In the genomic region with DNA sequence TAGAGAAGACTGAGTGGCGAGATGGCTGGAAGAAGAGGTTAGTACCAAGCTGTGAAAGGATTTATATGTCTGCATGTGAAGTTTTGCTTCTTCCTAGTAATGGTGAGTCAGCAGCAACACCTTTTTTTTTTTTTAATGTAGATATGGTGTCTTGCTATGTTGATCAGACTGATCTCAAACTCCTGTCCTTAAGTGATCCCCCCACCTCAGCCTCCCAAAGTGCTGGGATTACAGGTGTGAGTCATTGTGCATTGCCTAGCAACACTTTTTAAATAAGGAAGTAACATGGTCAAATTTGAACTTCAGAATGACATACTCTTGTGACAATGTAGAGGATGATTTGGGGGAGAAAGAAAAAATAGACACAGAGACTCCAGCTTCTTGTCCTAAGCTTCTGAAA, we compare ENCODE assay signal across 1 cellular context.
TF ChIP-seq lines count a peak whose summit lies in the region.

No MANE protein-coding gene starts in this region.

TF ChIP-seq in K562, 482 proteins besides CTCF, POLR2A, EP300 and RAD21 (continued from another document and continues in another):
- no peak for TF ChIP-seq ATF1 (CRISPR knock-in tag; IDR thresholded peaks at IDR 0.05)
- no peak for TF ChIP-seq ATF1 (tag; IDR thresholded peaks at IDR 0.05)
- TF ChIP-seq MCM3 (IDR thresholded peaks at IDR 0.05), result no peak
- TF ChIP-seq, protein P1, sequence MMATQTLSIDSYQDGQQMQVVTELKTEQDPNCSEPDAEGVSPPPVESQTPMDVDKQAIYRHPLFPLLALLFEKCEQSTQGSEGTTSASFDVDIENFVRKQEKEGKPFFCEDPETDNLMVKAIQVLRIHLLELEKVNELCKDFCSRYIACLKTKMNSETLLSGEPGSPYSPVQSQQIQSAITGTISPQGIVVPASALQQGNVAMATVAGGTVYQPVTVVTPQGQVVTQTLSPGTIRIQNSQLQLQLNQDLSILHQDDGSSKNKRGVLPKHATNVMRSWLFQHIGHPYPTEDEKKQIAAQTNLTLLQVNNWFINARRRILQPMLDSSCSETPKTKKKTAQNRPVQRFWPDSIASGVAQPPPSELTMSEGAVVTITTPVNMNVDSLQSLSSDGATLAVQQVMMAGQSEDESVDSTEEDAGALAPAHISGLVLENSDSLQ (IDR thresholded peaks at IDR 0.05), result no peak
- no peak for TF ChIP-seq ZNF140 (CRISPR knock-in tag; IDR thresholded peaks at IDR 0.05)
- TF ChIP-seq PHB (CRISPR knock-in tag; IDR thresholded peaks at IDR 0.05), result no peak
- no peak for TF ChIP-seq TBP (optimal IDR thresholded peaks at IDR 0.05; ENCODE audit: low read depth, low read length)
- no peak for TF ChIP-seq PYGO2 (tag; IDR thresholded peaks at IDR 0.05)
- TF ChIP-seq ZNF263 (CRISPR knock-in tag; IDR thresholded peaks at IDR 0.05; ENCODE audit: borderline replicate concordance), result no peak
- TF ChIP-seq THRA (IDR thresholded peaks at IDR 0.05), result 0 out of 2 replicates have a peak, but pooled peaks have one; percentile 40
- no peak; a peak in 1 of 4 replicates for TF ChIP-seq FOXK2 (conservative IDR thresholded peaks at IDR 0.05 in 1 of 2, IDR thresholded peaks at IDR 0.05 in 1 of 2; ENCODE audit: low read depth in 2 of 2)
- no peak for TF ChIP-seq ARID3B (CRISPR knock-in tag; IDR thresholded peaks at IDR 0.05; ENCODE audit: borderline replicate concordance)
- no peak for TF ChIP-seq SOX6 (IDR thresholded peaks at IDR 0.05)
- TF ChIP-seq CBX3 (IDR thresholded peaks at IDR 0.05; ENCODE audit: borderline replicate concordance in 1 of 2, low read length in 2 of 2), result no peak
- TF ChIP-seq ZNF592 (IDR thresholded peaks at IDR 0.05), result no peak
- TF ChIP-seq, protein P2, sequence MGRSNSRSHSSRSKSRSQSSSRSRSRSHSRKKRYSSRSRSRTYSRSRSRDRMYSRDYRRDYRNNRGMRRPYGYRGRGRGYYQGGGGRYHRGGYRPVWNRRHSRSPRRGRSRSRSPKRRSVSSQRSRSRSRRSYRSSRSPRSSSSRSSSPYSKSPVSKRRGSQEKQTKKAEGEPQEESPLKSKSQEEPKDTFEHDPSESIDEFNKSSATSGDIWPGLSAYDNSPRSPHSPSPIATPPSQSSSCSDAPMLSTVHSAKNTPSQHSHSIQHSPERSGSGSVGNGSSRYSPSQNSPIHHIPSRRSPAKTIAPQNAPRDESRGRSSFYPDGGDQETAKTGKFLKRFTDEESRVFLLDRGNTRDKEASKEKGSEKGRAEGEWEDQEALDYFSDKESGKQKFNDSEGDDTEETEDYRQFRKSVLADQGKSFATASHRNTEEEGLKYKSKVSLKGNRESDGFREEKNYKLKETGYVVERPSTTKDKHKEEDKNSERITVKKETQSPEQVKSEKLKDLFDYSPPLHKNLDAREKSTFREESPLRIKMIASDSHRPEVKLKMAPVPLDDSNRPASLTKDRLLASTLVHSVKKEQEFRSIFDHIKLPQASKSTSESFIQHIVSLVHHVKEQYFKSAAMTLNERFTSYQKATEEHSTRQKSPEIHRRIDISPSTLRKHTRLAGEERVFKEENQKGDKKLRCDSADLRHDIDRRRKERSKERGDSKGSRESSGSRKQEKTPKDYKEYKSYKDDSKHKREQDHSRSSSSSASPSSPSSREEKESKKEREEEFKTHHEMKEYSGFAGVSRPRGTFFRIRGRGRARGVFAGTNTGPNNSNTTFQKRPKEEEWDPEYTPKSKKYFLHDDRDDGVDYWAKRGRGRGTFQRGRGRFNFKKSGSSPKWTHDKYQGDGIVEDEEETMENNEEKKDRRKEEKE (IDR thresholded peaks at IDR 0.05; ENCODE audit: borderline replicate concordance in 1 of 2, control insufficient read depth in 1 of 2, low read depth in 2 of 2, low read length in 1 of 2), result no peak
- TF ChIP-seq RHOXF2B (CRISPR knock-in tag; conservative IDR thresholded peaks at IDR 0.05), result no peak
- no peak for TF ChIP-seq CEBPG (CRISPR knock-in tag; IDR thresholded peaks at IDR 0.05)
- TF ChIP-seq CEBPG (tag; conservative IDR thresholded peaks at IDR 0.05 in 1 of 2, IDR thresholded peaks at IDR 0.05 in 1 of 2), result no peak
- TF ChIP-seq JUN (IDR thresholded peaks at IDR 0.05; ENCODE audit: borderline replicate concordance, low read depth, low read length), result peak; percentile 72
- no peak for TF ChIP-seq JUN (CRISPR knock-in tag; IDR thresholded peaks at IDR 0.05; ENCODE audit: borderline replicate concordance)
- no peak for TF ChIP-seq TAF9B (IDR thresholded peaks at IDR 0.05; ENCODE audit: partially characterized antibody)
- no peak for TF ChIP-seq DDX20 (tag; IDR thresholded peaks at IDR 0.05; ENCODE audit: low read depth)
- TF ChIP-seq CBX1 (IDR thresholded peaks at IDR 0.05; ENCODE audit: low read depth), result no peak
- TF ChIP-seq, protein P3, sequence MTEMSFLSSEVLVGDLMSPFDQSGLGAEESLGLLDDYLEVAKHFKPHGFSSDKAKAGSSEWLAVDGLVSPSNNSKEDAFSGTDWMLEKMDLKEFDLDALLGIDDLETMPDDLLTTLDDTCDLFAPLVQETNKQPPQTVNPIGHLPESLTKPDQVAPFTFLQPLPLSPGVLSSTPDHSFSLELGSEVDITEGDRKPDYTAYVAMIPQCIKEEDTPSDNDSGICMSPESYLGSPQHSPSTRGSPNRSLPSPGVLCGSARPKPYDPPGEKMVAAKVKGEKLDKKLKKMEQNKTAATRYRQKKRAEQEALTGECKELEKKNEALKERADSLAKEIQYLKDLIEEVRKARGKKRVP (CRISPR knock-in tag; IDR thresholded peaks at IDR 0.05), result no peak
- no peak for TF ChIP-seq ZNF561 (CRISPR knock-in tag; conservative IDR thresholded peaks at IDR 0.05)
- no peak for TF ChIP-seq RUNX1 (IDR thresholded peaks at IDR 0.05; ENCODE audit: low read depth)
- TF ChIP-seq CREM (IDR thresholded peaks at IDR 0.05; ENCODE audit: low read depth), result no peak
- TF ChIP-seq HOXB6 (CRISPR knock-in tag; IDR thresholded peaks at IDR 0.05; ENCODE audit: borderline replicate concordance), result no peak
- no peak for TF ChIP-seq ZNF232 (CRISPR knock-in tag; IDR thresholded peaks at IDR 0.05)
- no peak for TF ChIP-seq E4F1 (CRISPR knock-in tag; IDR thresholded peaks at IDR 0.05; ENCODE audit: borderline replicate concordance)
- TF ChIP-seq ZNF586 (CRISPR knock-in tag; conservative IDR thresholded peaks at IDR 0.05), result no peak
- TF ChIP-seq MAFK (IDR thresholded peaks at IDR 0.05; ENCODE audit: low read length), result peak; percentile 67
- no peak for TF ChIP-seq ZFX (CRISPR knock-in tag; IDR thresholded peaks at IDR 0.05)
- TF ChIP-seq ZNF239 (CRISPR knock-in tag; IDR thresholded peaks at IDR 0.05), result no peak
- TF ChIP-seq, protein P4, sequence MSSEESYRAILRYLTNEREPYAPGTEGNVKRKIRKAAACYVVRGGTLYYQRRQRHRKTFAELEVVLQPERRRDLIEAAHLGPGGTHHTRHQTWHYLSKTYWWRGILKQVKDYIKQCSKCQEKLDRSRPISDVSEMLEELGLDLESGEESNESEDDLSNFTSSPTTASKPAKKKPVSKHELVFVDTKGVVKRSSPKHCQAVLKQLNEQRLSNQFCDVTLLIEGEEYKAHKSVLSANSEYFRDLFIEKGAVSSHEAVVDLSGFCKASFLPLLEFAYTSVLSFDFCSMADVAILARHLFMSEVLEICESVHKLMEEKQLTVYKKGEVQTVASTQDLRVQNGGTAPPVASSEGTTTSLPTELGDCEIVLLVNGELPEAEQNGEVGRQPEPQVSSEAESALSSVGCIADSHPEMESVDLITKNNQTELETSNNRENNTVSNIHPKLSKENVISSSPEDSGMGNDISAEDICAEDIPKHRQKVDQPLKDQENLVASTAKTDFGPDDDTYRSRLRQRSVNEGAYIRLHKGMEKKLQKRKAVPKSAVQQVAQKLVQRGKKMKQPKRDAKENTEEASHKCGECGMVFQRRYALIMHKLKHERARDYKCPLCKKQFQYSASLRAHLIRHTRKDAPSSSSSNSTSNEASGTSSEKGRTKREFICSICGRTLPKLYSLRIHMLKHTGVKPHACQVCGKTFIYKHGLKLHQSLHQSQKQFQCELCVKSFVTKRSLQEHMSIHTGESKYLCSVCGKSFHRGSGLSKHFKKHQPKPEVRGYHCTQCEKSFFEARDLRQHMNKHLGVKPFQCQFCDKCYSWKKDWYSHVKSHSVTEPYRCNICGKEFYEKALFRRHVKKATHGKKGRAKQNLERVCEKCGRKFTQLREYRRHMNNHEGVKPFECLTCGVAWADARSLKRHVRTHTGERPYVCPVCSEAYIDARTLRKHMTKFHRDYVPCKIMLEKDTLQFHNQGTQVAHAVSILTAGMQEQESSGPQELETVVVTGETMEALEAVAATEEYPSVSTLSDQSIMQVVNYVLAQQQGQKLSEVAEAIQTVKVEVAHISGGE (CRISPR knock-in tag; IDR thresholded peaks at IDR 0.05), result 0 out of 6 replicates have a peak, but pooled peaks of 1 of the 3 experiments have one; percentile 21
